9 cellular contexts compared by ENCODE assay signal in the genomic region with DNA sequence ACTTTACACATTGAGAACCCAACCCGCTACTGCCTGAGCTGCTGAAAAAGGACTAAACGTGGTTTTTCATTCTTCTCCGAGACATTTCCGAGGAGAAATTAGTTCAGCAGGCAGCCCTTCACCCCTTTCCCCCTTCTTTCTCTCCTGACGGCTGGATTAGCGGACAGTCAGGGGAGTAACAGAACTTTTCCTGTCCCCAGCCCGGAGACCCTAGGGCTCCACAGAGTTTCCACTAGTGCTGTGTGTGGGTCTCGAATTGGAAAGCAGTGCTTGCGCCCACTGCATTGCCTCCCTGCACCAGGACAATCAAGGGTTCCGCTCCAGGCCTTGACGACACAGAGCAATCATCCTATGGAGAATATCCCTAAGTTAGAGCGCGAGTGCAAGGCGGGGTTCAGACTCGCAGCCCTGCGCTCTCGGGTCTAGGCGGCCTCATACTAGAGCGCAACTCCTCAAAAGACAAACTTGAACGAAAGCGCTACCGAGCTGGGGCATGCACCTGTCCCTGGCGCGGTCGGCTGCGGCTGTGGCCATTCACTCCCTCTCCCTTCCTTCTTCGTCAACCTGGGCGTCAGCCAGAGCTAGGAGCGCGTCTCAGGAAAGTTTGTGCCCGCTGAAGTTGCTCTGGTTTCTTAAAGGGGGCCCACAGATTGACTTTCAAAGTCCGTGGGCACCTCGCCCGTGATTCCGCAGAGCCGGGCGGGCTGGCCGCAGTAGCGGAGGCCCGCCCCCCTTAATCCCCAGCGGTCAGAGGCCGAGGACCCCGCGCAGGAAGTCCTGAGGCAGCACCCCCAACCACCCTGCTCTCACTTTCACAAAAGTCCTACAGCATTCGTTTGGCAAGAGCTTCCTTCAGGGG. TPM values are rescaled to one million over a fixed set of nuclear protein-coding genes. Genes with fewer than 3 reads are reported as not detected.
DNase-seq lines count a peak whose midpoint lies in the region; ATAC-seq and TF ChIP-seq lines count a peak whose summit lies in the region.
"Had no signal": no experiment of that assay in that cellular context is flagged by ENCODE, and none has a peak within 500 bp of the region (broad histone marks: within the 10 kb centered on the region; RNA-seq: fewer than 3 reads in every experiment).

No MANE protein-coding gene starts in this region.

- H3K9me3 ChIP-seq in body of pancreas (no peaks in the 10 kb centered on the region), thyroid gland (no peaks in the 10 kb centered on the region)

- H3K36me3 ChIP-seq in body of pancreas (replicated peaks in 1 of 2; ENCODE audit: insufficient read depth in 1 of 2, low read depth in 2 of 2): no peaks in the 10 kb centered on the region
- H3K36me3 ChIP-seq in thyroid gland: no peaks in the 10 kb centered on the region

- H3K27ac ChIP-seq in body of pancreas (no peak overlapping the region), thyroid gland (peak overlapping the region; percentile 18 to 77 (median 24))

- H3K36me3 Mint-ChIP-seq in activated CD4-positive, alpha-beta T cell treated with anti-CD3 and anti-CD28 coated beads, Interleukin-2, amount 10 ng/mL, durations not matched to agents 24 days and 14 days (ENCODE audit: low read depth): no peaks in the 10 kb centered on the region

- no peaks in the 10 kb centered on the region for H3K9me3 Mint-ChIP-seq in activated CD4-positive, alpha-beta T cell treated with anti-CD3 and anti-CD28 coated beads, Interleukin-2, amount 10 ng/mL, durations not matched to agents 24 days and 14 days

- intact Hi-C loops in activated CD4-positive, alpha-beta T cell treated with anti-CD3 and anti-CD28 coated beads, Interleukin-2, amount 10 ng/mL, durations not matched to agents 24 days and 14 days (cut with micrococcal nuclease): loop anchor here (10.0 kb wide), 1 partner anchor 1813 kb away; a partner anchor contains a TSS
- intact Hi-C loops in body of pancreas (cut with DNase I): no loop called here
- intact Hi-C loops in thyroid gland (cut with DNase I): loop anchor here (10.0 kb wide), 1 partner anchor 373 kb away; no protein-coding TSS in a partner anchor

- TF ChIP-seq CTCF in body of pancreas (IDR thresholded peaks at IDR 0.05) (no peak), thyroid gland (IDR thresholded peaks at IDR 0.05) (no peak)

- TF ChIP-seq POLR2A in body of pancreas (IDR thresholded peaks at IDR 0.05): no peak
- no peak for TF ChIP-seq POLR2A in thyroid gland (IDR thresholded peaks at IDR 0.05)

- peak overlapping the region; percentile 41 for H3K27ac Mint-ChIP-seq in activated CD4-positive, alpha-beta T cell treated with anti-CD3 and anti-CD28 coated beads, Interleukin-2, amount 10 ng/mL, durations not matched to agents 24 days and 14 days

- ATAC-seq in body of pancreas (peak; percentile 18), HG03108 (IDR thresholded peaks at IDR 0.05; ENCODE audit: unreplicated experiment) (no peak), HG02759 (IDR thresholded peaks at IDR 0.05; ENCODE audit: unreplicated experiment) (no peak), HG03457 (IDR thresholded peaks at IDR 0.05; ENCODE audit: unreplicated experiment) (no peak)

- H3K4me3 ChIP-seq in body of pancreas (peak overlapping the region in 1 of 2 donors; percentile 34), thyroid gland (replicated peaks in 1 of 3) (peak overlapping the region in 2 of 3 donors; percentile 25 to 54)

- H3K4me1 ChIP-seq in body of pancreas (peaks cover 41% of the 10 kb centered on the region), thyroid gland (peaks cover 26 to 37% of the 10 kb centered on the region in 2 donors)

- no peak overlapping the region for H3K4me3 Mint-ChIP-seq in activated CD4-positive, alpha-beta T cell treated with anti-CD3 and anti-CD28 coated beads, Interleukin-2, amount 10 ng/mL, durations not matched to agents 24 days and 14 days

- 4 to 9% methylated on average over 31 to 45 of the region's 45 CpGs for WGBS in body of pancreas, 2 donors
- 6 to 7% methylated on average over 36 to 43 of the region's 45 CpGs for WGBS in thyroid gland, 2 donors

- peak; percentile 60 for DNase-seq in activated CD4-positive, alpha-beta T cell treated with anti-CD3 and anti-CD28 coated beads, Interleukin-2, amount 10 ng/mL, durations not matched to agents 24 days and 14 days
- DNase-seq in activated CD4-positive, alpha-beta T cell treated with anti-CD3 and anti-CD28 coated beads for 4 hours: no peak
- DNase-seq in body of pancreas (peak in 1 of 4 donors; percentile 52), kidney tubule cell (ENCODE audit: low spot score) (peak; percentile 29), thyroid gland (peak; percentile 45 to 49)

- H3K27me3 ChIP-seq in body of pancreas (peaks cover 0 to 36% of the 10 kb centered on the region in 2 donors), thyroid gland (peaks cover 44% of the 10 kb centered on the region)

- H3K4me1 Mint-ChIP-seq in activated CD4-positive, alpha-beta T cell treated with anti-CD3 and anti-CD28 coated beads, Interleukin-2, amount 10 ng/mL, durations not matched to agents 24 days and 14 days: peaks cover 25% of the 10 kb centered on the region

- H3K27me3 Mint-ChIP-seq in activated CD4-positive, alpha-beta T cell treated with anti-CD3 and anti-CD28 coated beads, Interleukin-2, amount 10 ng/mL, durations not matched to agents 24 days and 14 days: peaks cover 95% of the 10 kb centered on the region

RNA-seq across cellular contexts. Expression of a gene that starts 0.8 kb away (rescaled TPM):
- total RNA-seq in activated CD4-positive, alpha-beta T cell treated with anti-CD3 and anti-CD28 coated beads, Interleukin-2, amount 10 ng/mL, durations not matched to agents 24 days and 14 days: not detected in 2 replicates
- 1 to 10 TPM; 2.1 to 5.3 TPM for total RNA-seq in body of pancreas
- 10 to 100 TPM in 2 of 4 donors, 1 to 10 TPM in 2; 4.9 to 15.2 (median 10.8) TPM for total RNA-seq in thyroid gland
- total RNA-seq: activated CD8-positive, alpha-beta memory T cell treated with anti-CD3 and anti-CD28 coated beads for 36 hours had no signal

Comparison
In these comparisons a context has a peak if more than half of its experiments do, and no peak if none do; other contexts are left out.
1. DNase-seq: peak in activated CD4-positive, alpha-beta T cell treated with anti-CD3 and anti-CD28 coated beads, Interleukin-2, amount 10 ng/mL, durations not matched to agents 24 days and 14 days (single experiment), kidney tubule cell (single experiment) and thyroid gland (2 of 2); none in activated CD4-positive, alpha-beta T cell treated with anti-CD3 and anti-CD28 coated beads for 4 hours (0 of 2).
2. H3K27ac ChIP-seq: peak in thyroid gland (3 of 3); none in body of pancreas (0 of 4).